ENCODE assay signal across 13 cellular contexts in the genomic region with DNA sequence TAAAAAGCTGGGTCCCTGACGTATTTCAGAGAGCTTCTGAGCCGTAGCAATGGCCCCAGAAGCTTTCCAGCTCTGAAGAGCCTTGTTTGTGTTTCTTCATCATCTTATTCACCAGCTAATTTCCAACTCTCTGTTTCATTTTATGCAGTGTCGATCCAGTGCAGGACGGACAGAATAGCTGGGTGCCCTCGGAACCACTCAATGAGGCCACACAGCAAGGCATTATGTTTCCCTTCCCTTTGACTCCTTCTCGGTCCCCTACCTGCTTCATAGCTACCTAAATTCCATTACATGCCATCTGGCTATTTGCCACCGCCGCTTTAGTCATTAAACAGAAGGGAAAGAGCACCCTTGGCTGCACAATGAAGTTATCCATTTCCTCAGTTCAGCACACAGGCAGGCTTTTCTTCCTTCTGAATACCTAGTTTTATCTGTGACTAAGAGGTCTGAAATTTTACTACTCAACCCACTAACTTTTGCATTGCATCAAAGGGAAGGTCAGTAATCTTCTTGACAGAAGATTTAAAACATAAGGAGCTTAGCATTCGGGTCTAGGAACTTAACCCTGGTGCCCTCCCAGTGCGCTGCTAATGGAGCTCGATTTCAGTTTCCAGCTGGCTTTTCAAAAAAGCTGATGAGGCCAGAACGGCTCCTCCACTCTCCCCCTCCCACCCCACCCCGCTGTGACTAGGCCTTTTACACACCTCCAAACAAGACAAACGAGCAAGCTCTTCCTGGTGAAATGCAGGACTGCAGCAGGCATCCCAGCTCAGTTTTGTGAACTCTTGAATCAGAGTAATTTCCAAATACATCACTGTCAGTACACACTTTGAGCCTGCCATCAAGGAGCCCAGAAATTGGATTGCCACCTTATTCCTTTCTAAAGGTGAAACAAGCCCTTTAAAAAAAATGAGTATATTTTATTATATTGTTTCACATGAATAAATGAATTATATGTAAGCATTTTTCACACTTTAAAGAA.
DNase-seq lines count a peak whose midpoint lies in the region; TF ChIP-seq lines count a peak whose summit lies in the region.
"Had no signal": no experiment of that assay in that cellular context is flagged by ENCODE, and none has a peak within 500 bp of the region (broad histone marks: within the 10 kb centered on the region; RNA-seq: fewer than 3 reads in every experiment).

No MANE protein-coding gene starts in this region.

- H3K36me3 Mint-ChIP-seq in activated naive CD4-positive, alpha-beta T cell treated with anti-CD3 and anti-CD28 coated beads, Interleukin-2, amount 10 ng/mL, durations not matched to agents 7 days and 5 days = no peaks in the 10 kb centered on the region
- H3K36me3 Mint-ChIP-seq: natural killer cell treated with Interleukin-12 subunit alpha and Interleukin-12 subunit beta and Interleukin-15 and Interleukin-18, amount 100 ng/mL, for 72 hours had no signal

- no peaks in the 10 kb centered on the region for H3K27me3 ChIP-seq in effector memory CD4-positive, alpha-beta T cell (replicated peaks; ENCODE audit: control insufficient read depth, insufficient read depth, low read length, poor library complexity, severe bottlenecking)

- no peak overlapping the region for H3K4me3 ChIP-seq in astrocyte of the spinal cord (ENCODE audit: low read depth, low read length)
- H3K4me3 ChIP-seq in effector memory CD4-positive, alpha-beta T cell (ENCODE audit: insufficient read depth, low read depth, low read length, poor library complexity, severe bottlenecking) = no peak overlapping the region

- H3K27ac Mint-ChIP-seq in activated naive CD4-positive, alpha-beta T cell treated with anti-CD3 and anti-CD28 coated beads, Interleukin-2, amount 10 ng/mL, durations not matched to agents 7 days and 5 days = no peak overlapping the region
- H3K27ac Mint-ChIP-seq: activated T-helper 2 cell treated with anti-CD3 and anti-CD28 coated beads, Interferon-gamma antibody, Interleukin-2, Interleukin-4, amounts not matched to agents 10 μg/mL and 5 μg/mL and 100 μg/mL, durations not matched to agents 14 hours and 24 hours and 36 hours; natural killer cell treated with Interleukin-12 subunit alpha and Interleukin-12 subunit beta and Interleukin-15 and Interleukin-18, amount 100 ng/mL, for 72 hours had no signal

- in situ Hi-C loops in astrocyte of the spinal cord (cut with HindIII; ENCODE audit: low sequenced_read_pairs) = no loop called here

- H3K9me3 ChIP-seq in effector memory CD4-positive, alpha-beta T cell (ENCODE audit: control insufficient read depth, low read length) = no peaks in the 10 kb centered on the region

- H3K4me1 ChIP-seq in effector memory CD4-positive, alpha-beta T cell (ENCODE audit: control insufficient read depth, insufficient read depth, low read length, poor library complexity, severe bottlenecking) = no peaks in the 10 kb centered on the region

- H3K4me1 Mint-ChIP-seq in activated naive CD4-positive, alpha-beta T cell treated with anti-CD3 and anti-CD28 coated beads, Interleukin-2, amount 10 ng/mL, durations not matched to agents 7 days and 5 days = no peaks in the 10 kb centered on the region

- DNase-seq in DMS153 treated with DMSO at 0.1 percent for 48 hours (lab: John Stamatoyannopoulos, UW; ENCODE audit: unreplicated experiment) = peak; percentile 49
- DNase-seq in NCI-H2107 (lab: John Stamatoyannopoulos, UW) = peak; percentile 30
- peak; percentile 46 for DNase-seq in astrocyte of the spinal cord (ENCODE audit: low read depth, low spot score)
- DNase-seq in lung microvascular endothelial cell (ENCODE audit: low read depth in 2 of 2) = peak; percentile 31 to 37
- no peak for DNase-seq in effector memory CD4-positive, alpha-beta T cell
- no peak for DNase-seq in NOMO-1 treated with DMSO at 0.1 percent for 48 hours (lab: John Stamatoyannopoulos, UW; ENCODE audit: unreplicated experiment)
- DNase-seq in activated naive CD4-positive, alpha-beta T cell treated with anti-CD3 and anti-CD28 coated beads, Interleukin-2, amount 10 ng/mL, durations not matched to agents 7 days and 5 days = no peak
- no peak for DNase-seq in OCI-M2 (lab: John Stamatoyannopoulos, UW; ENCODE audit: unreplicated experiment)
- DNase-seq: KG1; stimulated activated CD4-positive, alpha-beta T cell treated with anti-CD3 and anti-CD28 coated beads, Interleukin-4, amount 100 ng/mL, for 4 hours had no signal

- H3K27ac ChIP-seq in effector memory CD4-positive, alpha-beta T cell (ENCODE audit: insufficient read depth, low read length, poor library complexity, severe bottlenecking) = no peak overlapping the region
- H3K27ac ChIP-seq: C4-2B had no signal

- no peaks in the 10 kb centered on the region for H3K27me3 Mint-ChIP-seq in activated naive CD4-positive, alpha-beta T cell treated with anti-CD3 and anti-CD28 coated beads, Interleukin-2, amount 10 ng/mL, durations not matched to agents 7 days and 5 days

- H3K4me3 Mint-ChIP-seq in activated naive CD4-positive, alpha-beta T cell treated with anti-CD3 and anti-CD28 coated beads, Interleukin-2, amount 10 ng/mL, durations not matched to agents 7 days and 5 days = no peak overlapping the region
- H3K4me3 Mint-ChIP-seq: natural killer cell treated with Interleukin-12 subunit alpha and Interleukin-12 subunit beta and Interleukin-15 and Interleukin-18, amount 100 ng/mL, for 72 hours had no signal

- no peaks in the 10 kb centered on the region for H3K9me3 Mint-ChIP-seq in activated naive CD4-positive, alpha-beta T cell treated with anti-CD3 and anti-CD28 coated beads, Interleukin-2, amount 10 ng/mL, durations not matched to agents 7 days and 5 days
- H3K9me3 Mint-ChIP-seq: activated T-helper 2 cell treated with anti-CD3 and anti-CD28 coated beads, Interferon-gamma antibody, Interleukin-2, Interleukin-4, amounts not matched to agents 10 μg/mL and 5 μg/mL and 100 μg/mL, durations not matched to agents 14 hours and 24 hours and 36 hours; natural killer cell treated with Interleukin-12 subunit alpha and Interleukin-12 subunit beta and Interleukin-15 and Interleukin-18, amount 100 ng/mL, for 72 hours had no signal

- TF ChIP-seq CTCF in astrocyte of the spinal cord (IDR thresholded peaks at IDR 0.05; ENCODE audit: low read depth, low read length) = no peak

- CTCF ChIA-PET in activated naive CD4-positive, alpha-beta T cell treated with anti-CD3 and anti-CD28 coated beads, Interleukin-2, amount 10 ng/mL, durations not matched to agents 7 days and 5 days (lab: Charles Lee) = no interaction called here

- no peaks in the 10 kb centered on the region for H3K36me3 ChIP-seq in effector memory CD4-positive, alpha-beta T cell (ENCODE audit: control insufficient read depth, insufficient read depth, low read length)

Comparison
In these comparisons a context has a peak if more than half of its experiments do, and no peak if none do; other contexts are left out.
1. DNase-seq: peak in DMS153 treated with DMSO at 0.1 percent for 48 hours (single experiment), NCI-H2107 (single experiment), astrocyte of the spinal cord (single experiment) and lung microvascular endothelial cell (2 of 2); none in effector memory CD4-positive, alpha-beta T cell (0 of 3), NOMO-1 treated with DMSO at 0.1 percent for 48 hours (single experiment), activated naive CD4-positive, alpha-beta T cell treated with anti-CD3 and anti-CD28 coated beads, Interleukin-2, amount 10 ng/mL, durations not matched to agents 7 days and 5 days (single experiment) and OCI-M2 (single experiment).